25 cellular contexts compared by ENCODE assay signal in genomic region chr10:29608476-29609301, GRCh38. TPM values are rescaled to one million over a fixed set of nuclear protein-coding genes. Genes with fewer than 3 reads are reported as not detected.
A peak's percentile ranks its signal among the peaks of the same experiment; 100 is the strongest.
DNase-seq lines count a peak whose midpoint lies in the region; FAIRE-seq and TF ChIP-seq lines count a peak whose summit lies in the region.
"Had no signal": no experiment of that assay in that cellular context is flagged by ENCODE, and none has a peak within 500 bp of the region (broad histone marks: within the 10 kb centered on the region; RNA-seq: fewer than 3 reads in every experiment).

No MANE protein-coding gene starts in this region.

- no peaks in the 10 kb centered on the region for H3K9me3 ChIP-seq in stomach smooth muscle (ENCODE audit: control insufficient read depth in 2 of 2, low read length in 2 of 2)
- H3K9me3 ChIP-seq in HAP-1: no peaks in the 10 kb centered on the region
- H3K9me3 ChIP-seq: colonic mucosa had no signal

- peaks cover 11% of the 10 kb centered on the region for H3K27me3 Mint-ChIP-seq in glutamatergic neuron (ENCODE audit: unreplicated experiment)
- H3K27me3 Mint-ChIP-seq: activated CD4-positive, alpha-beta T cell treated with anti-CD3 and anti-CD28 coated beads, Interleukin-2, amount 10 ng/mL, durations not matched to agents 24 days and 14 days; activated naive CD4-positive, alpha-beta T cell treated with anti-CD3 and anti-CD28 coated beads, Interleukin-2, amount 50 U/mL, for 24 hours; natural killer cell treated with Interleukin-12 subunit alpha and Interleukin-12 subunit beta and Interleukin-15 and Interleukin-18, amount 100 ng/mL, for 72 hours had no signal

- in situ Hi-C loops in HAP-1 (cut with MboI; ENCODE audit: low sequenced_read_pairs): no loop called here

- no peaks in the 10 kb centered on the region for H3K36me3 Mint-ChIP-seq in glutamatergic neuron (ENCODE audit: unreplicated experiment)
- H3K36me3 Mint-ChIP-seq: natural killer cell treated with Interleukin-12 subunit alpha and Interleukin-12 subunit beta and Interleukin-15 and Interleukin-18, amount 100 ng/mL, for 72 hours had no signal

- H3K9me3 Mint-ChIP-seq in glutamatergic neuron (ENCODE audit: unreplicated experiment): peaks cover 7% of the 10 kb centered on the region
- H3K9me3 Mint-ChIP-seq: activated naive CD4-positive, alpha-beta T cell treated with anti-CD3 and anti-CD28 coated beads, Interleukin-2, amount 50 U/mL, for 24 hours; natural killer cell treated with Interleukin-12 subunit alpha and Interleukin-12 subunit beta and Interleukin-15 and Interleukin-18, amount 100 ng/mL, for 72 hours had no signal

- POLR2A ChIA-PET in RWPE1 (lab: Yijun Ruan, JAX; ENCODE audit: low non-redundant PET): no interaction called here

- CTCF ChIA-PET in RWPE1 (lab: Yijun Ruan, JAX): interaction anchor here (0.6 to 1.0 kb wide), 2 partner anchors 10 to 15 kb away, joined by 3 read pairs; no protein-coding TSS in a partner anchor

- H3K27me3 ChIP-seq in stomach smooth muscle (ENCODE audit: control insufficient read depth in 1 of 2, insufficient read depth in 2 of 2, low read length in 2 of 2): no peaks in the 10 kb centered on the region
- no peaks in the 10 kb centered on the region for H3K27me3 ChIP-seq in HAP-1 (ENCODE audit: low read depth)
- H3K27me3 ChIP-seq: BLaER1 treated with 17β-estradiol and CSF1 and Interleukin-3, amounts not matched to agents 10 nM and 100 nM; breast epithelium; colonic mucosa had no signal

- no peak overlapping the region for H3K9ac ChIP-seq in stomach smooth muscle (ENCODE audit: low read length in 2 of 2)
- H3K9ac ChIP-seq: BLaER1 treated with 17β-estradiol and CSF1 and Interleukin-3, amounts not matched to agents 10 nM and 100 nM had no signal

- DNase-seq in HTR-8/SVneo (ENCODE audit: insufficient read length, low spot score) (no peak), RWPE1 (ENCODE audit: low spot score) (no peak), glutamatergic neuron (no peak), NCI-H2107 (lab: John Stamatoyannopoulos, UW) (no peak), 8988T (no peak), HAP-1 (ENCODE audit: low spot score in 2 of 2) (no peak)
- DNase-seq: activated CD4-positive, alpha-beta T cell treated with anti-CD3 and anti-CD28 coated beads, Interleukin-2, amount 10 ng/mL, durations not matched to agents 24 days and 14 days; amniotic stem cell; colonic mucosa; foreskin melanocyte; H9; hippocampal formation; MV-4-11; NCI-H1436; NCI-H2081 treated with DMSO at 0.1 percent for 48 hours; NCI-H774; small intestine; stimulated activated naive CD4-positive, alpha-beta T cell had no signal

- H3K36me3 ChIP-seq in stomach smooth muscle (ENCODE audit: control insufficient read depth in 2 of 2, insufficient read depth in 2 of 2, low read length in 2 of 2): peaks cover 8 to 12% of the 10 kb centered on the region in 2 donors
- no peaks in the 10 kb centered on the region for H3K36me3 ChIP-seq in HAP-1 (replicated peaks)
- H3K36me3 ChIP-seq: breast epithelium, colonic mucosa had no signal

- H3K27ac ChIP-seq in RWPE1 (peak overlapping the region; percentile 55), stomach smooth muscle (ENCODE audit: low read length) (peak overlapping the region; percentile 53)
- H3K27ac ChIP-seq: BLaER1 treated with 17β-estradiol and CSF1 and Interleukin-3, amounts not matched to agents 10 nM and 100 nM; breast epithelium; colonic mucosa had no signal

- no peak overlapping the region for H3K4me3 Mint-ChIP-seq in glutamatergic neuron (ENCODE audit: unreplicated experiment)
- H3K4me3 Mint-ChIP-seq: activated CD4-positive, alpha-beta T cell treated with anti-CD3 and anti-CD28 coated beads, Interleukin-2, amount 10 ng/mL, durations not matched to agents 24 days and 14 days; activated naive CD4-positive, alpha-beta T cell treated with anti-CD3 and anti-CD28 coated beads, Interleukin-2, amount 50 U/mL, for 24 hours; H9; natural killer cell treated with Interleukin-12 subunit alpha and Interleukin-12 subunit beta and Interleukin-15 and Interleukin-18, amount 100 ng/mL, for 72 hours; WTC11 had no signal

- peak overlapping the region; percentile 5 for H3K27ac Mint-ChIP-seq in glutamatergic neuron (ENCODE audit: unreplicated experiment)
- H3K27ac Mint-ChIP-seq: activated CD4-positive, alpha-beta T cell treated with anti-CD3 and anti-CD28 coated beads, Interleukin-2, amount 10 ng/mL, durations not matched to agents 24 days and 14 days; activated naive CD4-positive, alpha-beta T cell treated with anti-CD3 and anti-CD28 coated beads, Interleukin-2, amount 50 U/mL, for 24 hours; natural killer cell treated with Interleukin-12 subunit alpha and Interleukin-12 subunit beta and Interleukin-15 and Interleukin-18, amount 100 ng/mL, for 72 hours; WTC11 had no signal

- H3K4me1 Mint-ChIP-seq in glutamatergic neuron (ENCODE audit: low read depth, unreplicated experiment): peaks cover 30% of the 10 kb centered on the region
- H3K4me1 Mint-ChIP-seq: activated CD4-positive, alpha-beta T cell treated with anti-CD3 and anti-CD28 coated beads, Interleukin-2, amount 10 ng/mL, durations not matched to agents 24 days and 14 days had no signal

- peaks cover 63% of the 10 kb centered on the region for H3K4me1 ChIP-seq in stomach smooth muscle (ENCODE audit: control insufficient read depth, insufficient read depth, low read length)
- H3K4me1 ChIP-seq in HAP-1: no peaks in the 10 kb centered on the region
- H3K4me1 ChIP-seq: breast epithelium, colonic mucosa had no signal

- H3K4me3 ChIP-seq in stomach smooth muscle (ENCODE audit: low read length in 2 of 2): peak overlapping the region in 1 of 2 donors; percentile 15
- H3K4me3 ChIP-seq in HAP-1: no peak overlapping the region
- H3K4me3 ChIP-seq: BLaER1 treated with 17β-estradiol and CSF1 and Interleukin-3, amounts not matched to agents 10 nM and 100 nM; breast epithelium; colonic mucosa; GM12878 had no signal

- FAIRE-seq in HTR-8/SVneo (lab: Jason Lieb, UNC): peak; percentile 71
- FAIRE-seq: GM12878, small intestine had no signal

- no peak for TF ChIP-seq CTCF in RWPE1 (conservative IDR thresholded peaks at IDR 0.05; ENCODE audit: low read depth)
- TF ChIP-seq CTCF in glutamatergic neuron (IDR thresholded peaks at IDR 0.05; ENCODE audit: partially characterized antibody, unreplicated experiment): no peak

RNA-seq across cellular contexts. Expression of gene SVIL, which starts 26.1 kb away (rescaled TPM):
- total RNA-seq in glutamatergic neuron (ENCODE audit: unreplicated experiment): 117 TPM
